23 cellular contexts compared by ENCODE assay signal in genomic region chr12:5060958-5061357, GRCh38. TPM values are rescaled to one million over a fixed set of nuclear protein-coding genes. Genes with fewer than 3 reads are reported as not detected.
"Had no signal": no experiment of that assay in that cellular context is flagged by ENCODE, and none has a peak within 500 bp of the region (broad histone marks: within the 10 kb centered on the region; RNA-seq: fewer than 3 reads in every experiment).

No MANE protein-coding gene starts in this region.

- H3K36me3 Mint-ChIP-seq: immature natural killer cell; natural killer cell treated with Interleukin-12 subunit alpha and Interleukin-12 subunit beta and Interleukin-15 and Interleukin-18, amount 100 ng/mL, for 72 hours; stimulated activated effector memory CD8-positive, alpha-beta T cell treated with anti-CD3 and anti-CD28 coated beads, Interleukin-12 subunit alpha, Interleukin-12 subunit beta, amount 100 ng/mL, for 72 hours had no signal

- H3K4me3 Mint-ChIP-seq: effector memory CD8-positive, alpha-beta T cell; immature natural killer cell; natural killer cell treated with Interleukin-12 subunit alpha and Interleukin-12 subunit beta and Interleukin-15 and Interleukin-18, amount 100 ng/mL, for 72 hours; stimulated activated effector memory CD8-positive, alpha-beta T cell treated with anti-CD3 and anti-CD28 coated beads, Interleukin-12 subunit alpha, Interleukin-12 subunit beta, amount 100 ng/mL, for 72 hours had no signal

- H3K4me1 Mint-ChIP-seq: immature natural killer cell; stimulated activated effector memory CD8-positive, alpha-beta T cell treated with anti-CD3 and anti-CD28 coated beads, Interleukin-12 subunit alpha, Interleukin-12 subunit beta, amount 100 ng/mL, for 72 hours had no signal

- H3K27me3 ChIP-seq: gastroesophageal sphincter had no signal

- DNase-seq: central memory CD4-positive, alpha-beta T cell; effector memory CD8-positive, alpha-beta T cell; esophagus squamous epithelium; foreskin fibroblast; glutamatergic neuron; immature natural killer cell; kidney; left colon; mammary epithelial cell; posterior cingulate gyrus; small intestine; stimulated activated CD4-positive, alpha-beta T cell treated with anti-CD3 and anti-CD28 coated beads, Interleukin-2, amount 100 ng/mL, for 48 hours; stimulated activated CD8-positive, alpha-beta memory T cell treated with anti-CD3 and anti-CD28 coated beads, Interleukin-4, amount 100 ng/mL, for 48 hours; stimulated activated naive CD8-positive, alpha-beta T cell treated with anti-CD3 and anti-CD28 coated beads, Interleukin-15, Interleukin-2, amounts not matched to agents 100 U/mL and 50 U/mL, for 24 hours; transverse colon had no signal

- H3K27ac ChIP-seq: breast epithelium, esophagus squamous epithelium, neutrophil had no signal

- H3K36me3 ChIP-seq: breast epithelium, esophagus squamous epithelium, gastroesophageal sphincter, neutrophil, transverse colon had no signal

- H3K27ac Mint-ChIP-seq: effector memory CD8-positive, alpha-beta T cell; immature natural killer cell; natural killer cell treated with Interleukin-12 subunit alpha and Interleukin-12 subunit beta and Interleukin-15 and Interleukin-18, amount 100 ng/mL, for 72 hours; stimulated activated effector memory CD8-positive, alpha-beta T cell treated with anti-CD3 and anti-CD28 coated beads, Interleukin-12 subunit alpha, Interleukin-12 subunit beta, amount 100 ng/mL, for 72 hours had no signal

- ATAC-seq: effector memory CD8-positive, alpha-beta T cell; gastroesophageal sphincter; left colon; natural killer cell treated with Interleukin-12 subunit alpha and Interleukin-12 subunit beta and Interleukin-15 and Interleukin-18, amount 100 ng/mL, for 72 hours; stimulated activated effector memory CD8-positive, alpha-beta T cell treated with anti-CD3 and anti-CD28 coated beads, Interleukin-12 subunit alpha, Interleukin-12 subunit beta, amount 100 ng/mL, for 72 hours; stimulated activated naive CD8-positive, alpha-beta T cell treated with anti-CD3 and anti-CD28 coated beads, Interleukin-15, Interleukin-2, amounts not matched to agents 100 U/mL and 50 U/mL, for 24 hours had no signal

- H3K4me3 ChIP-seq: breast epithelium, esophagus squamous epithelium, gastroesophageal sphincter, transverse colon had no signal

- H3K9me3 Mint-ChIP-seq: effector memory CD8-positive, alpha-beta T cell; immature natural killer cell; natural killer cell treated with Interleukin-12 subunit alpha and Interleukin-12 subunit beta and Interleukin-15 and Interleukin-18, amount 100 ng/mL, for 72 hours; stimulated activated effector memory CD8-positive, alpha-beta T cell treated with anti-CD3 and anti-CD28 coated beads, Interleukin-12 subunit alpha, Interleukin-12 subunit beta, amount 100 ng/mL, for 72 hours had no signal

- H3K4me1 ChIP-seq: breast epithelium, transverse colon had no signal

- H3K9me3 ChIP-seq: breast epithelium, esophagus squamous epithelium, gastroesophageal sphincter, neutrophil, transverse colon had no signal

RNA-seq across cellular contexts. Expression of gene KCNA5, which starts 17.3 kb away (rescaled TPM):
- total RNA-seq: epithelial cell of proximal tubule; mammary epithelial cell; natural killer cell treated with Interleukin-12 subunit alpha and Interleukin-12 subunit beta and Interleukin-15 and Interleukin-18, amount 100 ng/mL, for 72 hours; osteoblast; pulmonary artery endothelial cell had no signal
- polyA plus RNA-seq: mammary epithelial cell had no signal
